7 cellular contexts compared by ENCODE assay signal in the genomic region with DNA sequence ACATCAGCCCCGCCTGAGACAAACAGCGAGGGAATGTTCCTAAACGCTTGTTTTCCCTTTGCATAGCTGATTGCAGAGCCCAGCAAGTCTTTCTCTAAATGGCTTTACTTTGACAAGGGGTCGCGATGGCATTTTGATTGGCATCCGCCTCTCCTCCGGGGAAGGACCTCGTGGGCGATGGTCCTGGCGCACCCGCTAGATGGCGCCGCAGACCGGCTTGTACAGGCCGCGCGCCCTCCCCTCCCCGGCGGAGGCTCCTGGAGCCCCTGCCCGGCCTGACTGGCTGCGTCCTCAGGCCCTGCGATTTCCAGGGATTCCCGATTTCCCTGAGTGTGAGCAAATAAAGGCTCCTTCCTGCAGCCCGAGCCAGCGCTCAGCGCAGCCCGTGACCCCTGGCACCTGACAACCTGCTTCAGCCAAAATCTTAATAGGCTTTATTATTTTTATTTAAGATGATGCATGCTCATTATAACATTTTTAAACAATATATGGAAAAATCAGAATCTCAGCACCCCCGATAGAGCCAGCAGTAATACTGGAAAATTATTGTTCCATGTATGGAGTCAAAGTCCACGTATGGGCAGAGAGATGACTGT.
DNase-seq lines count a peak whose midpoint lies in the region; ATAC-seq and TF ChIP-seq lines count a peak whose summit lies in the region.

No MANE protein-coding gene starts in this region.

- DNase-seq in GM10248 (ENCODE audit: extremely low spot score), result peak; percentile 65
- DNase-seq in NCI-H2171 (lab: John Stamatoyannopoulos, UW), result peak; percentile 10
- DNase-seq in right lobe of liver, result peak in 2 of 3 donors; percentile 53 to 58
- DNase-seq in mesenchymal stem cell, result no peak
- DNase-seq in NCI-H524 treated with DMSO at 0.1 percent for 48 hours (lab: John Stamatoyannopoulos, UW), result no peak

- no peak overlapping the region for H4K8ac ChIP-seq in mesenchymal stem cell (ENCODE audit: low read length)

- peak overlapping the region in 2 of 5 experiments; percentile 7 to 31 for H3K27ac Mint-ChIP-seq in brain

- no peak overlapping the region for H2BK15ac ChIP-seq in mesenchymal stem cell (ENCODE audit: low read depth, poor library complexity, severe bottlenecking)

- H3K4me3 ChIP-seq in right lobe of liver, result no peak overlapping the region
- no peak overlapping the region for H3K4me3 ChIP-seq in mesenchymal stem cell (ENCODE audit: insufficient read depth in 1 of 2, low read depth in 1 of 2, low read length in 2 of 2)

- H3K27me3 ChIP-seq in right lobe of liver (no peaks in the 10 kb centered on the region), mesenchymal stem cell (ENCODE audit: control insufficient read depth in 1 of 2, insufficient read depth in 1 of 2, low read length in 2 of 2) (no peaks in the 10 kb centered on the region)

- H3K9me3 Mint-ChIP-seq in brain, result peaks cover 0 to 2% (median 0%) of the 10 kb centered on the region in 5 experiments

- H4K91ac ChIP-seq in mesenchymal stem cell (ENCODE audit: low read length), result no peak overlapping the region

- H2AK5ac ChIP-seq in mesenchymal stem cell (ENCODE audit: low read length, severe bottlenecking), result no peak overlapping the region

- H3K14ac ChIP-seq in mesenchymal stem cell (ENCODE audit: low read length in 2 of 2), result no peak overlapping the region

- no peak overlapping the region for H3K27ac ChIP-seq in right lobe of liver
- H3K27ac ChIP-seq in mesenchymal stem cell (ENCODE audit: low read length, poor library complexity, severe bottlenecking), result no peak overlapping the region

- H2BK5ac ChIP-seq in mesenchymal stem cell (ENCODE audit: low read depth, low read length, poor library complexity, severe bottlenecking), result no peak overlapping the region

- POLR2A ChIA-PET in GM10248 (lab: Yijun Ruan, JAX), result no interaction called here

- no peak overlapping the region for H2AFZ ChIP-seq in mesenchymal stem cell (ENCODE audit: low read depth, low read length)

- H3K23ac ChIP-seq in mesenchymal stem cell (ENCODE audit: low read length in 2 of 2), result no peak overlapping the region

- peak; percentile 85 for ATAC-seq in GM21526 (IDR thresholded peaks at IDR 0.05; ENCODE audit: low FRiP score, unreplicated experiment)
- peak; percentile 83 to 88 (median 86) for ATAC-seq in right lobe of liver

- CTCF ChIA-PET in GM10248 (lab: Yijun Ruan, JAX), result interaction anchor here (1.0 to 1.1 kb wide), 3 partner anchors 12 to 1340 kb away, joined by 3 read pairs; no protein-coding TSS in a partner anchor

- no peak for TF ChIP-seq POLR2A in right lobe of liver (IDR thresholded peaks at IDR 0.05)

- no peak overlapping the region for H2BK120ac ChIP-seq in mesenchymal stem cell (ENCODE audit: low read depth, low read length)

- TF ChIP-seq CTCF in GM10248 (IDR thresholded peaks at IDR 0.05; ENCODE audit: control extremely low read depth, extremely low read depth, low read depth, missing control alignments) (peak; percentile 63), brain (conservative IDR thresholded peaks at IDR 0.05) (peak; percentile 93 to 99), right lobe of liver (IDR thresholded peaks at IDR 0.05) (peak; percentile 60 to 78 (median 72))

- H2BK12ac ChIP-seq in mesenchymal stem cell (ENCODE audit: low read length in 2 of 2), result no peak overlapping the region

- H3K36me3 Mint-ChIP-seq in brain, result no peaks in the 10 kb centered on the region

- intact Hi-C loops in right lobe of liver (cut with DNase I), result loop anchor here in 1 of 2 donors (10.0 kb wide), 1 partner anchor 151 kb away; no protein-coding TSS in a partner anchor

- H3K36me3 ChIP-seq in right lobe of liver (no peaks in the 10 kb centered on the region), mesenchymal stem cell (ENCODE audit: control insufficient read depth in 1 of 2, insufficient read depth in 2 of 2, low read depth in 1 of 2, low read length in 2 of 2) (no peaks in the 10 kb centered on the region)

- H3K79me1 ChIP-seq in mesenchymal stem cell (replicated peaks; ENCODE audit: low read length, poor library complexity, severe bottlenecking), result no peaks in the 10 kb centered on the region

- no peak overlapping the region for H3K9ac ChIP-seq in mesenchymal stem cell (ENCODE audit: low read length)

- no peak overlapping the region for H3K4me2 ChIP-seq in mesenchymal stem cell (ENCODE audit: low read length, poor library complexity, severe bottlenecking)

- peaks cover 33% of the 10 kb centered on the region for H3K4me1 Mint-ChIP-seq in brain

- no peaks in the 10 kb centered on the region for H3K4me1 ChIP-seq in right lobe of liver
- peaks cover 1% of the 10 kb centered on the region for H3K4me1 ChIP-seq in mesenchymal stem cell (ENCODE audit: control insufficient read depth, insufficient read depth, low read depth, low read length)

- peaks cover 13% of the 10 kb centered on the region for H3K27me3 Mint-ChIP-seq in brain

- H3K4me3 Mint-ChIP-seq in brain, result peak overlapping the region in 3 of 5 experiments; percentile 36 to 62 (median 61)

- H3K9me3 ChIP-seq in right lobe of liver, result no peaks in the 10 kb centered on the region
- H3K9me3 ChIP-seq in mesenchymal stem cell (ENCODE audit: control insufficient read depth, low read length), result no peaks in the 10 kb centered on the region

- no peak overlapping the region for H3K4ac ChIP-seq in mesenchymal stem cell (ENCODE audit: low read depth in 1 of 2, low read length in 2 of 2)

- 5% methylated on average over 25 of the region's 29 CpGs for WGBS in right lobe of liver (ENCODE audit: insufficient coverage, low coverage, low lambda C conversion rate, missing lambda C conversion rate)
- 9% methylated on average over 25 of the region's 29 CpGs for WGBS in mesenchymal stem cell

- no peak overlapping the region for H3K18ac ChIP-seq in mesenchymal stem cell (ENCODE audit: low read depth in 1 of 2, low read length in 2 of 2)

Comparison
In these comparisons a context has a peak if more than half of its experiments do, and no peak if none do; other contexts are left out.
1. DNase-seq: peak in GM10248 (single experiment), NCI-H2171 (single experiment) and right lobe of liver (2 of 3); none in mesenchymal stem cell (single experiment) and NCI-H524 treated with DMSO at 0.1 percent for 48 hours (single experiment).
2. Peak in every context shown above with its lines, with median percentiles within 50 percentile points of each other: CTCF ChIP-seq.